ENCODE assay signal across 10 cellular contexts in genomic region chr1:19384113-19384512, GRCh38.
A peak's percentile ranks its signal among the peaks of the same experiment; 100 is the strongest.
DNase-seq lines count a peak whose midpoint lies in the region; ATAC-seq and TF ChIP-seq lines count a peak whose summit lies in the region.
"Had no signal": no experiment of that assay in that cellular context is flagged by ENCODE, and none has a peak within 500 bp of the region (broad histone marks: within the 10 kb centered on the region; RNA-seq: fewer than 3 reads in every experiment).

No MANE protein-coding gene starts in this region.

- intact Hi-C loops in activated CD4-positive, alpha-beta T cell treated with anti-CD3 and anti-CD28 coated beads, Interleukin-2, amount 10 ng/mL, durations not matched to agents 24 days and 14 days (cut with micrococcal nuclease) = no loop called here
- intact Hi-C loops in testis (cut with DNase I; ENCODE audit: low total_unique reads) = no loop called here

- H3K4me2 ChIP-seq in SK-N-SH = peak overlapping the region; percentile 37; the same call in 1 of the 2 replicates

- peaks cover 9 to 31% of the 10 kb centered on the region in 2 experiments for H3K36me3 ChIP-seq in SK-N-SH (replicated peaks in 1 of 2; ENCODE audit: control insufficient read depth in 1 of 2, insufficient read depth in 2 of 2, low read length in 1 of 2)
- H3K36me3 ChIP-seq in testis (ENCODE audit: low read depth, missing control alignments) = no peaks in the 10 kb centered on the region

- H3K9me3 ChIP-seq in SK-N-SH (no peaks in the 10 kb centered on the region), testis (no peaks in the 10 kb centered on the region)
- H3K9me3 ChIP-seq: BLaER1 treated with 17β-estradiol and CSF1 and Interleukin-3, amounts not matched to agents 10 nM and 100 nM had no signal

- H3K27ac Mint-ChIP-seq in activated CD4-positive, alpha-beta T cell treated with anti-CD3 and anti-CD28 coated beads, Interleukin-2, amount 10 ng/mL, durations not matched to agents 24 days and 14 days = peak overlapping the region; percentile 21
- H3K27ac Mint-ChIP-seq in activated CD4-positive, alpha-beta T cell treated with anti-CD3 and anti-CD28 coated beads, Interleukin-2, amount 10 ng/mL, durations not matched to agents 7 days and 5 days = no peak overlapping the region

- H3K27me3 ChIP-seq in SK-N-SH (ENCODE audit: insufficient read depth) (no peaks in the 10 kb centered on the region), testis (no peaks in the 10 kb centered on the region)
- H3K27me3 ChIP-seq: BLaER1 treated with 17β-estradiol and CSF1 and Interleukin-3, amounts not matched to agents 10 nM and 100 nM; cardiac muscle cell had no signal

- no peaks in the 10 kb centered on the region for H3K9me2 ChIP-seq in SK-N-SH

- H3K27ac ChIP-seq in SK-N-SH (ENCODE audit: low read depth in 2 of 2, low read length in 1 of 2) (peak overlapping the region in 1 of 2 experiments; percentile 51; a peak in 2 of 4 replicates), testis (no peak overlapping the region)
- H3K27ac ChIP-seq: BLaER1 treated with 17β-estradiol and CSF1 and Interleukin-3, amounts not matched to agents 10 nM and 100 nM; cardiac muscle cell had no signal

- peaks cover 67% of the 10 kb centered on the region for H4K20me1 ChIP-seq in SK-N-SH (ENCODE audit: insufficient read depth)

- peaks cover 70% of the 10 kb centered on the region for H3K79me2 ChIP-seq in SK-N-SH (ENCODE audit: insufficient read depth)

- TF ChIP-seq RAD21 in SK-N-SH (IDR thresholded peaks at IDR 0.05; ENCODE audit: low read length) = no peak

- peaks cover 13 to 41% of the 10 kb centered on the region in 2 experiments; a peak in 3 of 4 replicates for H3K4me1 ChIP-seq in SK-N-SH (ENCODE audit: control insufficient read depth in 1 of 2, insufficient read depth in 2 of 2, low read depth in 1 of 2, low read length in 1 of 2)
- peaks cover 14% of the 10 kb centered on the region for H3K4me1 ChIP-seq in testis

- ATAC-seq in HG03175 (IDR thresholded peaks at IDR 0.05; ENCODE audit: unreplicated experiment) = no peak

- peaks cover 12% of the 10 kb centered on the region for H3F3A ChIP-seq in SK-N-SH (replicated peaks; ENCODE audit: insufficient read depth)

- no peak for TF ChIP-seq POLR2A in testis (IDR thresholded peaks at IDR 0.05)

- 73% methylated on average over 4 of the region's 4 CpGs for WGBS in SK-N-SH (ENCODE audit: low lambda C conversion rate)
- WGBS in testis, 2 donors = 60 to 82% methylated on average over 4 of the region's 4 CpGs

- TF ChIP-seq CTCF in SK-N-SH (IDR thresholded peaks at IDR 0.05) (no peak), testis (IDR thresholded peaks at IDR 0.05) (no peak)

- H3K4me1 Mint-ChIP-seq in activated CD4-positive, alpha-beta T cell treated with anti-CD3 and anti-CD28 coated beads, Interleukin-2, amount 10 ng/mL, durations not matched to agents 24 days and 14 days = peaks cover 20% of the 10 kb centered on the region
- H3K4me1 Mint-ChIP-seq in activated CD4-positive, alpha-beta T cell treated with anti-CD3 and anti-CD28 coated beads, Interleukin-2, amount 10 ng/mL, durations not matched to agents 7 days and 5 days = peaks cover 31% of the 10 kb centered on the region

- H3K9me3 Mint-ChIP-seq in activated CD4-positive, alpha-beta T cell treated with anti-CD3 and anti-CD28 coated beads, Interleukin-2, amount 10 ng/mL, durations not matched to agents 24 days and 14 days = no peaks in the 10 kb centered on the region
- H3K9me3 Mint-ChIP-seq in activated CD4-positive, alpha-beta T cell treated with anti-CD3 and anti-CD28 coated beads, Interleukin-2, amount 10 ng/mL, durations not matched to agents 7 days and 5 days = no peaks in the 10 kb centered on the region

- POLR2A ChIA-PET in activated CD4-positive, alpha-beta T cell treated with anti-CD3 and anti-CD28 coated beads, Interleukin-2, amount 10 ng/mL, durations not matched to agents 7 days and 5 days (lab: Charles Lee) = no interaction called here
- POLR2A ChIA-PET in SK-N-SH (lab: Yijun Ruan, JAX) = interaction anchor here (0.6 kb wide), 1 partner anchor 273 kb away, joined by 3 read pairs; no protein-coding TSS in a partner anchor

- no peak for DNase-seq in activated CD4-positive, alpha-beta T cell treated with anti-CD3 and anti-CD28 coated beads, Interleukin-2, amount 10 ng/mL, durations not matched to agents 24 days and 14 days
- no peak for DNase-seq in activated CD4-positive, alpha-beta T cell treated with anti-CD3 and anti-CD28 coated beads, Interleukin-2, amount 10 ng/mL, durations not matched to agents 7 days and 5 days
- peak; percentile 75 for DNase-seq in SK-N-SH
- DNase-seq in glomerular visceral epithelial cell (ENCODE audit: extremely low spot score) = peak; percentile 62
- DNase-seq in testis = peak; percentile 44
- no peak for DNase-seq in effector CD8-positive, alpha-beta T cell (lab: John Stamatoyannopoulos, UW)
- no peak for DNase-seq in NCI-H187 (lab: John Stamatoyannopoulos, UW)

- no peak overlapping the region for H2AFZ ChIP-seq in SK-N-SH (ENCODE audit: low read depth)

- no peak overlapping the region for H3K4me3 Mint-ChIP-seq in activated CD4-positive, alpha-beta T cell treated with anti-CD3 and anti-CD28 coated beads, Interleukin-2, amount 10 ng/mL, durations not matched to agents 24 days and 14 days
- no peak overlapping the region for H3K4me3 Mint-ChIP-seq in activated CD4-positive, alpha-beta T cell treated with anti-CD3 and anti-CD28 coated beads, Interleukin-2, amount 10 ng/mL, durations not matched to agents 7 days and 5 days

- H3K4me3 ChIP-seq in SK-N-SH (ENCODE audit: low read depth in 2 of 2, low read length in 1 of 2) (no peak overlapping the region), testis (no peak overlapping the region)
- H3K4me3 ChIP-seq: BLaER1 treated with 17β-estradiol and CSF1 and Interleukin-3, amounts not matched to agents 10 nM and 100 nM; cardiac muscle cell had no signal

- no peaks in the 10 kb centered on the region for H3K27me3 Mint-ChIP-seq in activated CD4-positive, alpha-beta T cell treated with anti-CD3 and anti-CD28 coated beads, Interleukin-2, amount 10 ng/mL, durations not matched to agents 24 days and 14 days
- H3K27me3 Mint-ChIP-seq in activated CD4-positive, alpha-beta T cell treated with anti-CD3 and anti-CD28 coated beads, Interleukin-2, amount 10 ng/mL, durations not matched to agents 7 days and 5 days = no peaks in the 10 kb centered on the region

- CTCF ChIA-PET in activated CD4-positive, alpha-beta T cell treated with anti-CD3 and anti-CD28 coated beads, Interleukin-2, amount 10 ng/mL, durations not matched to agents 7 days and 5 days (lab: Charles Lee) = no interaction called here
- CTCF ChIA-PET in SK-N-SH (lab: Yijun Ruan, JAX) = interaction anchor here (0.6 to 2.6 kb wide), 5 partner anchors 10 to 270 kb away, joined by 4 to 16 read pairs (median 5); no protein-coding TSS in a partner anchor

- no peak for TF ChIP-seq EP300 in SK-N-SH (IDR thresholded peaks at IDR 0.05; ENCODE audit: borderline replicate concordance in 1 of 2, low read depth in 1 of 2, low read length in 1 of 2)

- H3K36me3 Mint-ChIP-seq in activated CD4-positive, alpha-beta T cell treated with anti-CD3 and anti-CD28 coated beads, Interleukin-2, amount 10 ng/mL, durations not matched to agents 24 days and 14 days (ENCODE audit: low read depth) = peaks cover 42% of the 10 kb centered on the region
- peaks cover 51% of the 10 kb centered on the region for H3K36me3 Mint-ChIP-seq in activated CD4-positive, alpha-beta T cell treated with anti-CD3 and anti-CD28 coated beads, Interleukin-2, amount 10 ng/mL, durations not matched to agents 7 days and 5 days (ENCODE audit: low read depth)

- no peak overlapping the region for H3K9ac ChIP-seq in SK-N-SH
- H3K9ac ChIP-seq: BLaER1 treated with 17β-estradiol and CSF1 and Interleukin-3, amounts not matched to agents 10 nM and 100 nM had no signal

TF ChIP-seq in SK-N-SH, 30 proteins besides CTCF, POLR2A, EP300 and RAD21:
- TF ChIP-seq TCF12 (IDR thresholded peaks at IDR 0.05) (0 out of 2 replicates have a peak, but pooled peaks have one; percentile 10), RFX5 (IDR thresholded peaks at IDR 0.05; ENCODE audit: low read length) (no peak), NFIC (IDR thresholded peaks at IDR 0.05; ENCODE audit: borderline replicate concordance) (peak; percentile 79), TEAD4 (IDR thresholded peaks at IDR 0.05; ENCODE audit: borderline replicate concordance, insufficient read depth) (no peak)

Comparison
In these comparisons a context has a peak if more than half of its experiments do, and no peak if none do; other contexts are left out.
1. DNase-seq: peak in SK-N-SH (single experiment), glomerular visceral epithelial cell (single experiment) and testis (single experiment); none in activated CD4-positive, alpha-beta T cell treated with anti-CD3 and anti-CD28 coated beads, Interleukin-2, amount 10 ng/mL, durations not matched to agents 24 days and 14 days (single experiment), activated CD4-positive, alpha-beta T cell treated with anti-CD3 and anti-CD28 coated beads, Interleukin-2, amount 10 ng/mL, durations not matched to agents 7 days and 5 days (single experiment), effector CD8-positive, alpha-beta T cell (single experiment) and NCI-H187 (0 of 2).